In genomic region chr3:42655331-42655888, GRCh38 we compare ENCODE assay signal across 9 cellular contexts. TPM values are rescaled to one million over a fixed set of nuclear protein-coding genes. Genes with fewer than 3 reads are reported as not detected.
A peak's percentile ranks its signal among the peaks of the same experiment; 100 is the strongest.
DNase-seq lines count a peak whose midpoint lies in the region; ATAC-seq and TF ChIP-seq lines count a peak whose summit lies in the region.
"Had no signal": no experiment of that assay in that cellular context is flagged by ENCODE, and none has a peak within 500 bp of the region (broad histone marks: within the 10 kb centered on the region; RNA-seq: fewer than 3 reads in every experiment).

No MANE protein-coding gene starts in this region.

- ATAC-seq in RWPE2 (ENCODE audit: low read depth): no peak

- peak; percentile 21 for DNase-seq in Daoy (ENCODE audit: low read depth)
- no peak for DNase-seq in RWPE2 (ENCODE audit: low spot score)
- DNase-seq in globus pallidus (ENCODE audit: low spot score): peak; percentile 55
- no peak for DNase-seq in progenitor cell of endocrine pancreas (ENCODE audit: low spot score, unreplicated experiment)
- no peak for DNase-seq in KBM-7
- DNase-seq in UCSD-AML1 (lab: John Stamatoyannopoulos, UW; ENCODE audit: unreplicated experiment): no peak
- DNase-seq in SKM-1 (lab: John Stamatoyannopoulos, UW; ENCODE audit: unreplicated experiment): no peak
- no peak for DNase-seq in inferior parietal cortex (ENCODE audit: extremely low spot score)

- H3K27me3 ChIP-seq in RWPE2 (ENCODE audit: insufficient read depth, poor library complexity, severe bottlenecking): no peaks in the 10 kb centered on the region

- no peaks in the 10 kb centered on the region for H3K27me3 Mint-ChIP-seq in progenitor cell of endocrine pancreas

- peak overlapping the region; percentile 94 for H3K4me3 ChIP-seq in RWPE2 (ENCODE audit: severe bottlenecking)

- no peak overlapping the region for H3K27ac Mint-ChIP-seq in progenitor cell of endocrine pancreas
- H3K27ac Mint-ChIP-seq: stimulated activated memory B cell treated with anti-CD40 and anti-IgM and Interleukin-4, amounts not matched to agents 10 μg/mL and 1 μg/mL and 100 μg/mL, for 72 hours had no signal

- peaks cover 22% of the 10 kb centered on the region for H3K4me1 ChIP-seq in RWPE2 (ENCODE audit: insufficient read depth, poor library complexity, severe bottlenecking)

- H3K4me1 Mint-ChIP-seq in progenitor cell of endocrine pancreas (ENCODE audit: low read depth): peaks cover 13% of the 10 kb centered on the region

- no peaks in the 10 kb centered on the region for H3K9me3 Mint-ChIP-seq in progenitor cell of endocrine pancreas (ENCODE audit: low read depth)
- H3K9me3 Mint-ChIP-seq: stimulated activated memory B cell treated with anti-CD40 and anti-IgM and Interleukin-4, amounts not matched to agents 10 μg/mL and 1 μg/mL and 100 μg/mL, for 72 hours had no signal

- TF ChIP-seq CTCF in RWPE2 (IDR thresholded peaks at IDR 0.05; ENCODE audit: poor library complexity, severe bottlenecking): no peak
- TF ChIP-seq CTCF in progenitor cell of endocrine pancreas (IDR thresholded peaks at IDR 0.05; ENCODE audit: unreplicated experiment): no peak

- H3K27ac ChIP-seq in RWPE2 (ENCODE audit: poor library complexity, severe bottlenecking): peak overlapping the region; percentile 80

- in situ Hi-C loops in KBM-7 (cut with MboI; ENCODE audit: low pct_unique_long_range_greater_than_20kb, low sequenced_read_pairs): no loop called here

- no peaks in the 10 kb centered on the region for H3K9me3 ChIP-seq in RWPE2 (ENCODE audit: severe bottlenecking)

- peak overlapping the region; percentile 54 for H3K4me3 Mint-ChIP-seq in progenitor cell of endocrine pancreas (ENCODE audit: low read depth)

- H3K36me3 Mint-ChIP-seq in progenitor cell of endocrine pancreas (ENCODE audit: insufficient read depth): peaks cover 2% of the 10 kb centered on the region
- H3K36me3 Mint-ChIP-seq: stimulated activated memory B cell treated with anti-CD40 and anti-IgM and Interleukin-4, amounts not matched to agents 10 μg/mL and 1 μg/mL and 100 μg/mL, for 72 hours had no signal

- no peaks in the 10 kb centered on the region; the same call in 1 of the 2 replicates for H3K36me3 ChIP-seq in RWPE2 (ENCODE audit: low read depth)

RNA-seq across cellular contexts. Expression of gene ZBTB47, which starts 1.9 kb away (rescaled TPM):
- 2.5 and 5.7 TPM in 2 replicates for total RNA-seq in Daoy (2014; rRNA removed; shearing (Covaris generic))
- total RNA-seq in progenitor cell of endocrine pancreas: 9.1 and 9.7 TPM in 2 replicates

RNA-seq across cellular contexts. Expression of gene KLHL40, which starts 29.9 kb away (rescaled TPM):
- total RNA-seq in Daoy (2014; rRNA removed; shearing (Covaris generic)): not detected in 2 replicates
- not detected in 2 replicates for total RNA-seq in progenitor cell of endocrine pancreas

RNA-seq across cellular contexts. Expression of gene HHATL, which starts 47.2 kb away (rescaled TPM):
- total RNA-seq in Daoy (2014; rRNA removed; shearing (Covaris generic)): not detected in 2 replicates
- total RNA-seq in progenitor cell of endocrine pancreas: not detected in 2 replicates

RNA-seq across cellular contexts. Expression of gene NKTR, which starts 54.9 kb away (rescaled TPM):
- 10.7 and 15.5 TPM in 2 replicates for total RNA-seq in Daoy (2014; rRNA removed; shearing (Covaris generic))
- 142 and 155 TPM in 2 replicates for total RNA-seq in progenitor cell of endocrine pancreas

Comparison
In these comparisons a context has a peak if more than half of its experiments do, and no peak if none do; other contexts are left out.
1. DNase-seq: peak in Daoy (single experiment) and globus pallidus (single experiment); none in RWPE2 (single experiment), progenitor cell of endocrine pancreas (single experiment), KBM-7 (single experiment), UCSD-AML1 (single experiment), SKM-1 (single experiment) and inferior parietal cortex (single experiment).